8 cellular contexts compared by ENCODE assay signal in the genomic region with DNA sequence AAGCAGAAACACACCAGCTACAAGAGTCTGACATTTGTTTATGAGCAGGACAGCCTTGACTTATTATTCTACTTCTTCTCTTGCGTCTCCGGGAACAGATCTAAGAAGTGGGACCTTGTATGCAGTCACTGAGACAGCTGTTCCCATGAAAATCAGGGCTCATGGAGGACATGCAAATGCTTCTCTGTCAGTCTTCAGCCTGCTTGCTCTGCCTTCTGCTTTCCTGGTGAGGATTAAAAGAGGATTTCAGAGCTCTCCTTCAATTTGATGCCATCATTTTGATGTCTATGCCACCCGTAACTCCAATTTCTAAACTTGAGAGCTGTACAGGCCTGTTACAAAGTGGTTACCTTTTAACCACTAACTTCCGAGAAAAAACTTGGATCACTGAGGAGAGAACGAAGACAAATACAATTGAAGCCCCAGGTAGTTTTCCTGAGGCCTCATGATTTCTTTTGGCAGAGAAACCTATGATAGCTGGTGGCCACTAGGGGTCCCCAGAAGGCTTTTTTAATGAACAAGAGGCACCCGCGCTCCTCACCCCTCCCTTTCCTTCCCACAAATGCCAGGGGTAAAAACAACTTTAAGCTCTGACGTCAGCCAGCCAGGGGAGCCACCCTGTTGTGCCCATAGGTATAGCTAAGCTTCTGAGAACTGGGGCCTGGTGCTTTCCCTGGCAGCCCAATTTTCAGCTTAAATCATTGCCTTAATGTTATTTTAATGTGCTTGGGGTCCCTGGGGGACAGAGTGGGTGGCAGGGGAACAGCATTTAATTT.
DNase-seq lines count a peak whose midpoint lies in the region; ATAC-seq, FAIRE-seq and TF ChIP-seq lines count a peak whose summit lies in the region.

No MANE protein-coding gene starts in this region.

- no peak overlapping the region for H3K27ac ChIP-seq in RWPE1
- H3K27ac ChIP-seq in foreskin keratinocyte, result peak overlapping the region; percentile 63

- CTCF ChIA-PET in RWPE1 (lab: Yijun Ruan, JAX), result interaction anchor here (0.6 to 1.6 kb wide), 18 partner anchors 9 to 1638 kb away, joined by 3 to 7 read pairs (median 4); a partner anchor contains a TSS

- DNase-seq in HAP-1 (ENCODE audit: low spot score in 2 of 2), result peak; percentile 83 to 88
- DNase-seq in RWPE1 (ENCODE audit: low spot score), result peak; percentile 86
- peak; percentile 71 for DNase-seq in activated T-helper 9 cell treated with anti-CD3 and anti-CD28 coated beads, Interleukin-2, amount 50 U/mL, for 16 hours (ENCODE audit: low read depth)
- DNase-seq in foreskin keratinocyte, result peak; percentile 60 to 87
- DNase-seq in occipital lobe (lab: John Stamatoyannopoulos, UW), result peak; percentile 50
- DNase-seq in superior temporal gyrus (ENCODE audit: extremely low spot score), result peak; percentile 82

- ATAC-seq in foreskin keratinocyte, result peak; percentile 96

- peak; percentile 63; the same call in 1 of the 2 replicates for TF ChIP-seq CTCF in LNCAP (IDR thresholded peaks at IDR 0.05)
- peak; percentile 79 for TF ChIP-seq CTCF in RWPE1 (conservative IDR thresholded peaks at IDR 0.05; ENCODE audit: low read depth)
- TF ChIP-seq CTCF in foreskin keratinocyte (conservative IDR thresholded peaks at IDR 0.05), result peak; percentile 93

- no peaks in the 10 kb centered on the region for H3K36me3 ChIP-seq in HAP-1 (replicated peaks)

- peak; percentile 54 for FAIRE-seq in G401.6 (lab: Jason Lieb, UNC)

- H3K27me3 ChIP-seq in HAP-1 (ENCODE audit: low read depth) (no peaks in the 10 kb centered on the region), foreskin keratinocyte (no peaks in the 10 kb centered on the region)

- in situ Hi-C loops in HAP-1 (cut with MboI; ENCODE audit: low sequenced_read_pairs), result no loop called here

- no peak overlapping the region for H3K4me3 ChIP-seq in HAP-1

- peaks cover 3% of the 10 kb centered on the region; the same call in 1 of the 2 replicates for H3K9me3 ChIP-seq in HAP-1

- H3K4me1 ChIP-seq in HAP-1, result peaks cover 6% of the 10 kb centered on the region; the same call in 1 of the 2 replicates
- H3K4me1 ChIP-seq in foreskin keratinocyte, result no peaks in the 10 kb centered on the region

- POLR2A ChIA-PET in RWPE1 (lab: Yijun Ruan, JAX; ENCODE audit: low non-redundant PET), result no interaction called here
